7 cellular contexts compared by ENCODE assay signal in genomic region chr10:14659137-14659536, GRCh38.
A peak's percentile ranks its signal among the peaks of the same experiment; 100 is the strongest.
DNase-seq lines count a peak whose midpoint lies in the region; ATAC-seq and TF ChIP-seq lines count a peak whose summit lies in the region.
"Not testable (repeated sequence)": the region's sequence is repeated elsewhere in the genome, so short reads cannot be mapped to it uniquely, and the experiment has no call there.

No MANE protein-coding gene starts in this region.

- not testable (repeated sequence) for TF ChIP-seq CTCF in Calu3 (IDR thresholded peaks at IDR 0.05; ENCODE audit: unreplicated experiment); IMR-90 (conservative IDR thresholded peaks at IDR 0.05; ENCODE audit: low read depth, low read length); RWPE2 (IDR thresholded peaks at IDR 0.05; ENCODE audit: poor library complexity, severe bottlenecking); activated CD8-positive, alpha-beta T cell treated with anti-CD3 and anti-CD28 coated beads for 36 hours (IDR thresholded peaks at IDR 0.05); esophagus squamous epithelium (IDR thresholded peaks at IDR 0.05); spleen (IDR thresholded peaks at IDR 0.05 in 8 of 11, conservative IDR thresholded peaks at IDR 0.05 in 3 of 11)

- H4K5ac ChIP-seq in IMR-90 (ENCODE audit: low read depth, low read length): not testable (repeated sequence)

- H3K27me3 Mint-ChIP-seq in Calu3 (ENCODE audit: unreplicated experiment); activated CD8-positive, alpha-beta T cell treated with anti-CD3 and anti-CD28 coated beads for 36 hours: not testable (repeated sequence)

- not testable (repeated sequence) for H3K4me3 ChIP-seq in IMR-90 (ENCODE audit: insufficient read depth, low read depth, low read length); RWPE2 (ENCODE audit: severe bottlenecking); esophagus squamous epithelium
- H3K4me3 ChIP-seq in spleen: peak overlapping the region in 1 of 8 donors; percentile 39

- H4K20me1 ChIP-seq in IMR-90 (ENCODE audit: insufficient read depth, low read length): not testable (repeated sequence)

- not testable (repeated sequence) for H3K56ac ChIP-seq in IMR-90 (ENCODE audit: extremely low read depth, insufficient read depth, low read length)

- not testable (repeated sequence) for H2AK5ac ChIP-seq in IMR-90 (ENCODE audit: low read depth, low read length)

- not testable (repeated sequence) for H3K23ac ChIP-seq in IMR-90 (ENCODE audit: low read depth, low read length)

- not testable (repeated sequence) for H2AFZ ChIP-seq in IMR-90 (replicated peaks; ENCODE audit: low read length, poor library complexity)

- not testable (repeated sequence) for H3K18ac ChIP-seq in IMR-90 (ENCODE audit: low read depth, low read length)

- not testable (repeated sequence) for H3K9me3 Mint-ChIP-seq in Calu3 (ENCODE audit: low read depth, unreplicated experiment)
- H3K9me3 Mint-ChIP-seq in activated CD8-positive, alpha-beta T cell treated with anti-CD3 and anti-CD28 coated beads for 36 hours: peaks cover 14% of the 10 kb centered on the region
- peaks cover 18 to 23% of the 10 kb centered on the region in 2 donors for H3K9me3 Mint-ChIP-seq in activated naive CD4-positive, alpha-beta T cell treated with anti-CD3 and anti-CD28 coated beads, Interleukin-2, amount 50 U/mL, for 72 hours

- not testable (repeated sequence) for H3K14ac ChIP-seq in IMR-90 (replicated peaks; ENCODE audit: low read depth, low read length)

- not testable (repeated sequence) for H2BK20ac ChIP-seq in IMR-90 (ENCODE audit: low read depth, low read length)

- not testable (repeated sequence) for ATAC-seq in IMR-90 (ENCODE audit: low read depth); RWPE2 (ENCODE audit: low read depth); activated CD8-positive, alpha-beta T cell treated with anti-CD3 and anti-CD28 coated beads for 36 hours; activated naive CD4-positive, alpha-beta T cell treated with anti-CD3 and anti-CD28 coated beads, Interleukin-2, amount 50 U/mL, for 72 hours

- not testable (repeated sequence) for H3K9me1 ChIP-seq in IMR-90 (ENCODE audit: insufficient read depth, low read length)

- H2BK15ac ChIP-seq in IMR-90 (ENCODE audit: low read depth, low read length): peak overlapping the region; percentile 81; the same call in 2 of the 3 replicates

- WGBS in IMR-90 (ENCODE audit: extremely low coverage in 2 of 2, insufficient read length in 1 of 2), 2 experiments: no CpG with 5 or more reads among the region's 6 CpGs
- WGBS in esophagus squamous epithelium, 2 donors: 85 to 100% methylated on average over 5 to 6 of the region's 6 CpGs
- 68 to 77% (median 71%) methylated on average over 6 of the region's 6 CpGs for WGBS in spleen, 5 donors

- intact Hi-C loops in Calu3 (cut with micrococcal nuclease; ENCODE audit: unreplicated experiment) (loop anchor here (10.0 kb wide), 2 partner anchors 84 to 86 kb away; no protein-coding TSS in a partner anchor), IMR-90 (cut with micrococcal nuclease) (loop anchor here (5.0 kb wide), 1 partner anchor 163 kb away; no protein-coding TSS in a partner anchor)
- intact Hi-C loops in activated CD8-positive, alpha-beta T cell treated with anti-CD3 and anti-CD28 coated beads for 36 hours (cut with micrococcal nuclease); esophagus squamous epithelium (cut with DNase I); spleen (cut with DNase I; ENCODE audit: low total_unique reads): not testable (repeated sequence)

- H3K4me2 ChIP-seq in IMR-90 (ENCODE audit: low read depth, low read length): not testable (repeated sequence)

- H3K4me3 Mint-ChIP-seq in Calu3 (ENCODE audit: low read depth, unreplicated experiment): not testable (repeated sequence)
- peak overlapping the region; percentile 53 for H3K4me3 Mint-ChIP-seq in activated CD8-positive, alpha-beta T cell treated with anti-CD3 and anti-CD28 coated beads for 36 hours

- H3K9me3 ChIP-seq in IMR-90 (ENCODE audit: control insufficient read depth, insufficient read depth, low read length); RWPE2 (ENCODE audit: severe bottlenecking); esophagus squamous epithelium; spleen: not testable (repeated sequence)

- not testable (repeated sequence) for TF ChIP-seq RAD21 in IMR-90 (IDR thresholded peaks at IDR 0.05; ENCODE audit: low read length)

- not testable (repeated sequence) for H2AK9ac ChIP-seq in IMR-90 (replicated peaks; ENCODE audit: low read depth, low read length, poor library complexity)

- DNase-seq in Calu3; IMR-90; RWPE2 (ENCODE audit: low spot score); activated naive CD4-positive, alpha-beta T cell treated with anti-CD3 and anti-CD28 coated beads, Interleukin-2, amount 50 U/mL, for 72 hours (ENCODE audit: low spot score in 2 of 2); esophagus squamous epithelium (lab: John Stamatoyannopoulos, UW); spleen: not testable (repeated sequence)
- DNase-seq in activated CD8-positive, alpha-beta T cell treated with anti-CD3 and anti-CD28 coated beads for 36 hours: peak; percentile 7

- not testable (repeated sequence) for BruUV-seq in Calu3 (replicated peaks; lab: Mats Ljungman, UMichigan); IMR-90 (replicated peaks; lab: Mats Ljungman, UMichigan)

- H4K8ac ChIP-seq in IMR-90 (ENCODE audit: low read depth in 2 of 2, low read length in 2 of 2): not testable (repeated sequence)

- H4K91ac ChIP-seq in IMR-90 (ENCODE audit: insufficient read depth, low read depth, low read length): not testable (repeated sequence)

- H3K36me3 Mint-ChIP-seq in Calu3 (ENCODE audit: insufficient read depth, unreplicated experiment): not testable (repeated sequence)
- peaks cover 12% of the 10 kb centered on the region for H3K36me3 Mint-ChIP-seq in activated CD8-positive, alpha-beta T cell treated with anti-CD3 and anti-CD28 coated beads for 36 hours (ENCODE audit: low read depth)
- peaks cover 17 to 52% of the 10 kb centered on the region in 2 donors for H3K36me3 Mint-ChIP-seq in activated naive CD4-positive, alpha-beta T cell treated with anti-CD3 and anti-CD28 coated beads, Interleukin-2, amount 50 U/mL, for 72 hours

- POLR2A ChIA-PET in IMR-90 (lab: Charles Lee; ENCODE audit: unreplicated experiment): not testable (repeated sequence)
- POLR2A ChIA-PET in activated CD8-positive, alpha-beta T cell treated with anti-CD3 and anti-CD28 coated beads for 36 hours (lab: Charles Lee): interaction anchor here (0.6 to 1.7 kb wide), 3 partner anchors 10 to 164 kb away, joined by 5 to 7 read pairs (median 5); no protein-coding TSS in a partner anchor

- not testable (repeated sequence) for H3K4me1 ChIP-seq in IMR-90 (ENCODE audit: control insufficient read depth, insufficient read depth, low read length)
- H3K4me1 ChIP-seq in RWPE2 (ENCODE audit: insufficient read depth, poor library complexity, severe bottlenecking) (peaks cover 23% of the 10 kb centered on the region), esophagus squamous epithelium (peaks cover 16 to 36% (median 18%) of the 10 kb centered on the region in 3 donors), spleen (peaks cover 17 to 80% (median 65%) of the 10 kb centered on the region in 6 donors)

- not testable (repeated sequence) for TF ChIP-seq POLR2A in IMR-90 (IDR thresholded peaks at IDR 0.05; ENCODE audit: low read depth, low read length); esophagus squamous epithelium (IDR thresholded peaks at IDR 0.05); spleen (IDR thresholded peaks at IDR 0.05)

- H3K4me1 Mint-ChIP-seq in Calu3 (ENCODE audit: low read depth, unreplicated experiment): peaks cover 42% of the 10 kb centered on the region
- H3K4me1 Mint-ChIP-seq in activated CD8-positive, alpha-beta T cell treated with anti-CD3 and anti-CD28 coated beads for 36 hours (ENCODE audit: low read depth): peaks cover 60% of the 10 kb centered on the region

- not testable (repeated sequence) for H3K27me3 ChIP-seq in IMR-90 (ENCODE audit: control insufficient read depth, insufficient read depth, low read length); RWPE2 (ENCODE audit: insufficient read depth, poor library complexity, severe bottlenecking); esophagus squamous epithelium; spleen (replicated peaks in 1 of 7)

- H3K4ac ChIP-seq in IMR-90 (ENCODE audit: low read depth, low read length): not testable (repeated sequence)

- H3K27ac Mint-ChIP-seq in Calu3 (ENCODE audit: unreplicated experiment): peak overlapping the region; percentile 76
- peak overlapping the region; percentile 96 for H3K27ac Mint-ChIP-seq in activated CD8-positive, alpha-beta T cell treated with anti-CD3 and anti-CD28 coated beads for 36 hours
- peak overlapping the region; percentile 93 to 96 for H3K27ac Mint-ChIP-seq in activated naive CD4-positive, alpha-beta T cell treated with anti-CD3 and anti-CD28 coated beads, Interleukin-2, amount 50 U/mL, for 72 hours

- not testable (repeated sequence) for H2BK5ac ChIP-seq in IMR-90 (ENCODE audit: low read depth, low read length, poor library complexity, severe bottlenecking)

- not testable (repeated sequence) for H3K9ac ChIP-seq in IMR-90 (ENCODE audit: low read depth, low read length)

- H3K36me3 ChIP-seq in IMR-90 (ENCODE audit: control insufficient read depth, insufficient read depth, low read length); RWPE2 (ENCODE audit: low read depth); esophagus squamous epithelium; spleen: not testable (repeated sequence)

- in situ Hi-C loops in IMR-90 (cut with MboI; ENCODE audit: low sequenced_read_pairs): not testable (repeated sequence)

- CTCF ChIA-PET in Calu3 (lab: Charles Lee): interaction anchor here (1.3 kb wide), 1 partner anchor 84 kb away, joined by 3 read pairs; no protein-coding TSS in a partner anchor
- CTCF ChIA-PET in IMR-90 (lab: Yijun Ruan, JAX); activated CD8-positive, alpha-beta T cell treated with anti-CD3 and anti-CD28 coated beads for 36 hours (lab: Charles Lee): not testable (repeated sequence)

- not testable (repeated sequence) for H3K79me1 ChIP-seq in IMR-90 (ENCODE audit: low read depth in 1 of 2, low read length in 2 of 2)

- dilution Hi-C loops in IMR-90 (cut with HindIII; ENCODE audit: low sequenced_read_pairs, unreplicated experiment): not testable (repeated sequence)

- H3K27ac ChIP-seq in IMR-90 (ENCODE audit: insufficient read depth, low read length): not testable (repeated sequence)
- H3K27ac ChIP-seq in RWPE2 (ENCODE audit: poor library complexity, severe bottlenecking) (peak overlapping the region; percentile 83), esophagus squamous epithelium (peak overlapping the region in 3 of 4 donors; percentile 15 to 57 (median 51)), spleen (peak overlapping the region; percentile 30 to 88 (median 80))

- H2BK120ac ChIP-seq in IMR-90 (ENCODE audit: low read depth, low read length): not testable (repeated sequence)
